In the genomic region with DNA sequence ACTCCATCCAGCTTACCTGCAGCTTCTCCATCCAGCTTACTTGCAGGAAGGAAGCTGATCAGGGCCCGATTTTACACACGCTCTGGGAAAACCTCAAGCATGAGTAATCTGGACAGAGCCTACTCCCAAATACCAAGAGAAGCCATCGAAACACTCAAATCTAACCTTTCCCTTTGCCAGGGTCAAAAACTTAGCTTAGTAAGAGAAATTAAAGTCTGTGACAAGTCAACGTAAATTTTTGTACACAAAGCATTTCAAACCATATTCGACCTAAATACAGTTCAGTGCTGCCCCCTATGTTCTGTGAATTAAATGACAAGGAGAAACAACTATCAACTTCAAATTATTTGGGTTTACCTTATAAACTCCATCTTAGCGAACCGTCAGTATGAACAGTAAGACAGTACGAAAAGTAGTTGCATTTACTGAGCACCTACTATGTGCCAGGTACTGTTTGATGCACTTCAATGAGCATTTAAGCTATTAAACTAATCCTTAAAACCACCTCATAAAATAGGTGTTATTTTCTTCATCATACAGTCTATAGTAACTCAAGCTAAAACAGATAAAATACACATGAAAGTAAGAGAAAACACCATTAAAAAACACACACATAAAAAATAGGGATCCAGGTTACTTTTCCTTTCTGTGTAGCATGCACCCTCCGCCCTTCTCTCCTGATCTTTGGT, we compare ENCODE assay signal across 8 cellular contexts. TPM values are rescaled to one million over a fixed set of nuclear protein-coding genes. Genes with fewer than 3 reads are reported as not detected.
A peak's percentile ranks its signal among the peaks of the same experiment; 100 is the strongest.
DNase-seq lines count a peak whose midpoint lies in the region; ATAC-seq, FAIRE-seq and TF ChIP-seq lines count a peak whose summit lies in the region.

No MANE protein-coding gene starts in this region.

- DNase-seq in NCI-H82 (lab: John Stamatoyannopoulos, UW) (peak; percentile 42), H1 (ENCODE audit: low read depth in 1 of 2, low spot score in 2 of 2) (no peak), omental fat pad (ENCODE audit: low spot score) (no peak)
- no peak for DNase-seq in stimulated activated CD4-positive, alpha-beta T cell treated with anti-CD3 and anti-CD28 coated beads, Interleukin-4, amount 100 ng/mL, for 4 hours
- DNase-seq in stimulated activated CD4-positive, alpha-beta T cell treated with anti-CD3 and anti-CD28 coated beads, Interleukin-1b, Interleukin-23, amount 100 ng/mL, for 48 hours = no peak

- TF ChIP-seq POLR2A in H1 (IDR thresholded peaks at IDR 0.05; ENCODE audit: control extremely low read depth in 1 of 2, low read depth in 2 of 2, low read length in 2 of 2) = no peak

- FAIRE-seq in H1 (lab: Jason Lieb, UNC) = peak; percentile 73

- no peak overlapping the region for H3K4ac ChIP-seq in H1 (replicated peaks; ENCODE audit: insufficient read length, low read depth, low read length)

- no peak overlapping the region for H3K4me2 ChIP-seq in H1 (ENCODE audit: insufficient read depth in 1 of 2, low read depth in 2 of 2, low read length in 2 of 2)

- no peak overlapping the region for H3K56ac ChIP-seq in H1 (replicated peaks; ENCODE audit: insufficient read length, low read depth, low read length)

- H3K27ac ChIP-seq in H1 (ENCODE audit: low read depth, low read length) = no peak overlapping the region

- H3K79me2 ChIP-seq in H1 (ENCODE audit: control insufficient read depth in 1 of 2, insufficient read depth in 2 of 2, low read length in 2 of 2) = no peaks in the 10 kb centered on the region

- H3K23ac ChIP-seq in H1 (ENCODE audit: insufficient read length) = no peak overlapping the region

- TF ChIP-seq CTCF in GM12872 (IDR thresholded peaks at IDR 0.05; ENCODE audit: insufficient read depth, low read depth, low read length) = peak; percentile 43; the same call in 2 of the 3 replicates
- peak in 2 of 3 experiments; percentile 40 to 62; a peak in 2 of 4 replicates for TF ChIP-seq CTCF in H1 (IDR thresholded peaks at IDR 0.05; ENCODE audit: control extremely low read depth in 1 of 3, insufficient read depth in 1 of 3, low read depth in 1 of 3, low read length in 3 of 3)
- no peak for TF ChIP-seq CTCF in omental fat pad (IDR thresholded peaks at IDR 0.05)

- TF ChIP-seq RAD21 in H1 (IDR thresholded peaks at IDR 0.05 in 1 of 2, conservative IDR thresholded peaks at IDR 0.05 in 1 of 2; ENCODE audit: low read depth in 2 of 2, low read length in 2 of 2) = peak; percentile 70 to 73

- H3K27me3 ChIP-seq in H1 (replicated peaks in 1 of 4; ENCODE audit: control insufficient read depth in 3 of 4, extremely low read depth in 1 of 4, insufficient read depth in 3 of 4, low read length in 3 of 4) = no peaks in the 10 kb centered on the region

- no peak overlapping the region for H2BK15ac ChIP-seq in H1 (ENCODE audit: low read length)

- H4K91ac ChIP-seq in H1 (replicated peaks; ENCODE audit: insufficient read length, low read length) = no peak overlapping the region

- no peaks in the 10 kb centered on the region for H3K79me1 ChIP-seq in H1 (ENCODE audit: low read depth, low read length)

- ATAC-seq in omental fat pad (ENCODE audit: low FRiP score) = peak; percentile 47
- ATAC-seq in HG02571 (IDR thresholded peaks at IDR 0.05; ENCODE audit: unreplicated experiment) = no peak
- no peak for ATAC-seq in HG03469 (IDR thresholded peaks at IDR 0.05; ENCODE audit: unreplicated experiment)

- no peaks in the 10 kb centered on the region for H3K4me1 ChIP-seq in H1 (replicated peaks in 1 of 4; ENCODE audit: control insufficient read depth in 3 of 4, insufficient read depth in 4 of 4, low read length in 3 of 4)

- CTCF ChIA-PET in H1 (lab: Charles Lee; ENCODE audit: partially characterized antibody) = interaction anchor here (0.5 to 4.3 kb wide), 46 partner anchors 8 to 437 kb away, joined by 3 to 37 read pairs (median 5); no protein-coding TSS in a partner anchor

- no peak overlapping the region for H3K14ac ChIP-seq in H1 (ENCODE audit: insufficient read length)

- POLR2A ChIA-PET in H1 (lab: Charles Lee; ENCODE audit: partially characterized antibody) = interaction anchor here (1.4 kb wide), 1 partner anchor 205 kb away, joined by 4 read pairs; a partner anchor contains a TSS

- H2BK120ac ChIP-seq in H1 (replicated peaks; ENCODE audit: low read depth, low read length) = no peak overlapping the region

- WGBS in H1 (ENCODE audit: extremely low coverage in 1 of 2, insufficient coverage in 1 of 2, insufficient read length in 1 of 2, insufficient replicate concordance in 2 of 2, low coverage in 1 of 2, low lambda C conversion rate in 2 of 2, missing lambda C conversion rate in 1 of 2), 2 experiments = 77% methylated on average over 9 of the region's 9 CpGs; no CpG with 5 or more reads in 1 of the 2 experiments

- no peak overlapping the region for H3K9ac ChIP-seq in H1 (replicated peaks in 1 of 4; ENCODE audit: extremely low read depth in 1 of 4, low read depth in 3 of 4, low read length in 3 of 4)

- H4K5ac ChIP-seq in H1 (ENCODE audit: insufficient read length, low read depth, low read length) = no peak overlapping the region

- no peak overlapping the region for H3K18ac ChIP-seq in H1 (ENCODE audit: extremely low read depth, low read length)

- no peak overlapping the region for H2AFZ ChIP-seq in H1 (ENCODE audit: low read length)

- peaks cover 0 to 4% of the 10 kb centered on the region in 2 experiments; a peak in 2 of 4 replicates for H3K9me3 ChIP-seq in H1 (ENCODE audit: insufficient read depth in 2 of 2, low read depth in 1 of 2, low read length in 1 of 2)

- no peaks in the 10 kb centered on the region for H4K20me1 ChIP-seq in H1 (replicated peaks in 1 of 2; ENCODE audit: control insufficient read depth in 1 of 2, insufficient read depth in 2 of 2, low read length in 2 of 2)

- H2AK5ac ChIP-seq in H1 (ENCODE audit: low read depth, low read length) = no peak overlapping the region

- TF ChIP-seq EP300 in H1 (IDR thresholded peaks at IDR 0.05; ENCODE audit: borderline replicate concordance in 1 of 2, low read depth in 2 of 2, low read length in 2 of 2) = no peak

- H4K8ac ChIP-seq in H1 (ENCODE audit: extremely low read depth, insufficient read depth, low read length) = no peak overlapping the region

- H2BK5ac ChIP-seq in H1 (ENCODE audit: low read depth, low read length) = no peak overlapping the region

- H2BK12ac ChIP-seq in H1 (ENCODE audit: low read depth, low read length) = no peak overlapping the region

- peaks cover 2% of the 10 kb centered on the region; the same call in 1 of the 2 replicates for H3K23me2 ChIP-seq in H1 (ENCODE audit: low read depth, low read length)

- H3K36me3 ChIP-seq in H1 (ENCODE audit: control insufficient read depth in 2 of 4, insufficient read depth in 4 of 4, low read length in 3 of 4) = no peaks in the 10 kb centered on the region; a peak in 1 of 8 replicates

- H3K4me3 ChIP-seq in H1 (ENCODE audit: extremely low read depth in 1 of 4, insufficient read depth in 2 of 4, low read depth in 3 of 4, low read length in 4 of 4) = no peak overlapping the region

- no peak overlapping the region for H2BK20ac ChIP-seq in H1 (ENCODE audit: low read length)

TF ChIP-seq in H1, 55 proteins besides CTCF, POLR2A, EP300 and RAD21:
- no peak for TF ChIP-seq CREB1 (IDR thresholded peaks at IDR 0.05)
- no peak for TF ChIP-seq CTBP2 (IDR thresholded peaks at IDR 0.05; ENCODE audit: borderline replicate concordance, insufficient read depth, insufficient read length, low read length)
- TF ChIP-seq RBBP5 (IDR thresholded peaks at IDR 0.05; ENCODE audit: borderline replicate concordance, low read depth, low read length) = no peak
- TF ChIP-seq TAF1 (IDR thresholded peaks at IDR 0.05; ENCODE audit: low read depth, low read length) = no peak
- TF ChIP-seq BACH1 (IDR thresholded peaks at IDR 0.05; ENCODE audit: low read length) = no peak
- no peak for TF ChIP-seq CEBPB (IDR thresholded peaks at IDR 0.05; ENCODE audit: low read depth, low read length)
- no peak for TF ChIP-seq ASH2L (IDR thresholded peaks at IDR 0.05; ENCODE audit: low read length)
- no peak for TF ChIP-seq TBP (IDR thresholded peaks at IDR 0.05; ENCODE audit: low read depth, low read length)
- TF ChIP-seq JUND (IDR thresholded peaks at IDR 0.05; ENCODE audit: low read length) = no peak
- no peak for TF ChIP-seq CBX5 (IDR thresholded peaks at IDR 0.05; ENCODE audit: low read depth, low read length)
- TF ChIP-seq BCL11A (IDR thresholded peaks at IDR 0.05; ENCODE audit: low read depth in 2 of 2, low read length in 2 of 2) = no peak
- TF ChIP-seq KDM1A (IDR thresholded peaks at IDR 0.05; ENCODE audit: borderline replicate concordance, low read length) = no peak
- no peak for TF ChIP-seq BRCA1 (IDR thresholded peaks at IDR 0.05; ENCODE audit: low read depth, low read length)
- TF ChIP-seq EZH2 (IDR thresholded peaks at IDR 0.05; ENCODE audit: low read depth, low read length, severe bottlenecking) = no peak
- TF ChIP-seq SP2 (IDR thresholded peaks at IDR 0.05; ENCODE audit: low read length) = no peak
- no peak for TF ChIP-seq EGR1 (IDR thresholded peaks at IDR 0.05; ENCODE audit: borderline replicate concordance, low read depth, low read length)
- no peak for TF ChIP-seq GABPA (IDR thresholded peaks at IDR 0.05; ENCODE audit: borderline replicate concordance, insufficient read depth, low read length)
- no peak for TF ChIP-seq NANOG (IDR thresholded peaks at IDR 0.05; ENCODE audit: insufficient read depth, low read depth, low read length, poor library complexity, severe bottlenecking)
- no peak for TF ChIP-seq FOSL1 (IDR thresholded peaks at IDR 0.05; ENCODE audit: insufficient read depth, low read depth, low read length)
TF ChIP-seq in H1: peak in this region for 0.

RNA-seq across cellular contexts. Expression of a gene that starts 36.9 kb away (rescaled TPM):
- total RNA-seq in H1 (2021; fragmentation: NEBNext Ultra II Directional; extraction: Animal tissue kit (Norgen Biotek cat#: 25700)) = 15.8 and 16.0 TPM in 2 replicates
- 7.5 and 9.7 TPM in 2 replicates for polyA plus RNA-seq in H1 (2011; rRNA removed)
- polyA plus RNA-seq in H1 (2011; cell fraction: cytosol; rRNA removed) = 10.9 TPM
- 8.2 TPM for polyA plus RNA-seq in H1 (2011; cell fraction: nucleus; rRNA removed)
- 9.2 to 12.3 TPM (median 10.6 TPM) in 4 replicates for polyA plus RNA-seq in H1 (2012, experiment 1 of 2)
- 1.6 TPM for polyA plus RNA-seq in H1 (2012, experiment 2 of 2)
- polyA plus RNA-seq in H1 (2013, experiment 1 of 2) = 8.8 TPM
- 8.5 TPM for polyA plus RNA-seq in H1 (2013, experiment 2 of 2)
- 14.1 and 15.9 TPM in 2 replicates for polyA minus RNA-seq in H1 (2011; rRNA and poly(A)+ RNA removed)
- 12.9 TPM for polyA minus RNA-seq in H1 (2011; cell fraction: cytosol; rRNA and poly(A)+ RNA removed)
- polyA minus RNA-seq in H1 (2011; cell fraction: nucleus; rRNA and poly(A)+ RNA removed) = 10.2 TPM
- total RNA-seq in omental fat pad = 100 to 1,000 TPM in 1 of 4 donors, 10 to 100 TPM in 3; 43.0 to 106 (median 50.5) TPM

Comparison
In these comparisons a context has a peak if more than half of its experiments do, and no peak if none do; other contexts are left out.
1. CTCF ChIP-seq: peak in GM12872 (single experiment) and H1 (2 of 3); none in omental fat pad (0 of 3).